ENCODE assay signal across 1 cellular context in the genomic region with DNA sequence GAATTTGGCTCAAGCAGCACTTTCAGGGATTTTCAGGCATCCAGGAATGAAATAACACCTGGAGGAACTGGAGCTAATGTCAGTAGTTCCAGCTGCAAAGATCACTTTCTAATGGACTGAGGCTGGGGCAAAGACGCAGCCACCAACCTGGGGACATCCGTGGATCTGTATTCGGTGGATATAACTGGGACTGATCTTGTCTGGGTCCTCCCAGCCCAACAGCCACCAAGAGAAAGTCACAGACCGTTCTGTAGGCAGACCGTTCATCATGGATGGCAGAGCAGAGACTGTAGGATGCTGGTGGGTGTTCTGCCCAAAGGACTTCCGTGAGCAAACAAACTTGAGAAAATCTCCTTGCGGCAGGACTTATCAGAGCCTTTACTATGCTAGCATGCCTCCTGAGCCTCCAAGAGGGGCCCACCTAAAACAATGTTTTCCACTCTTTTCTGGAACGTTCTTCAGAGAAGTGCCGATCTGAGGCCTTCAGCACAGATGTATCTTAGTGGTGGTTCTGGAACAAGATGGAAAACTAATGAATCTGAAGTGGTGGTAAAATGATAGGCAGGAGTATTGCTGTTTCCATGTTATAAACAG.
TF ChIP-seq lines count a peak whose summit lies in the region.

No MANE protein-coding gene starts in this region.

TF ChIP-seq in HEK293, 187 proteins besides CTCF, POLR2A, EP300 and RAD21 (continued from another document):
- TF ChIP-seq, protein P1, sequence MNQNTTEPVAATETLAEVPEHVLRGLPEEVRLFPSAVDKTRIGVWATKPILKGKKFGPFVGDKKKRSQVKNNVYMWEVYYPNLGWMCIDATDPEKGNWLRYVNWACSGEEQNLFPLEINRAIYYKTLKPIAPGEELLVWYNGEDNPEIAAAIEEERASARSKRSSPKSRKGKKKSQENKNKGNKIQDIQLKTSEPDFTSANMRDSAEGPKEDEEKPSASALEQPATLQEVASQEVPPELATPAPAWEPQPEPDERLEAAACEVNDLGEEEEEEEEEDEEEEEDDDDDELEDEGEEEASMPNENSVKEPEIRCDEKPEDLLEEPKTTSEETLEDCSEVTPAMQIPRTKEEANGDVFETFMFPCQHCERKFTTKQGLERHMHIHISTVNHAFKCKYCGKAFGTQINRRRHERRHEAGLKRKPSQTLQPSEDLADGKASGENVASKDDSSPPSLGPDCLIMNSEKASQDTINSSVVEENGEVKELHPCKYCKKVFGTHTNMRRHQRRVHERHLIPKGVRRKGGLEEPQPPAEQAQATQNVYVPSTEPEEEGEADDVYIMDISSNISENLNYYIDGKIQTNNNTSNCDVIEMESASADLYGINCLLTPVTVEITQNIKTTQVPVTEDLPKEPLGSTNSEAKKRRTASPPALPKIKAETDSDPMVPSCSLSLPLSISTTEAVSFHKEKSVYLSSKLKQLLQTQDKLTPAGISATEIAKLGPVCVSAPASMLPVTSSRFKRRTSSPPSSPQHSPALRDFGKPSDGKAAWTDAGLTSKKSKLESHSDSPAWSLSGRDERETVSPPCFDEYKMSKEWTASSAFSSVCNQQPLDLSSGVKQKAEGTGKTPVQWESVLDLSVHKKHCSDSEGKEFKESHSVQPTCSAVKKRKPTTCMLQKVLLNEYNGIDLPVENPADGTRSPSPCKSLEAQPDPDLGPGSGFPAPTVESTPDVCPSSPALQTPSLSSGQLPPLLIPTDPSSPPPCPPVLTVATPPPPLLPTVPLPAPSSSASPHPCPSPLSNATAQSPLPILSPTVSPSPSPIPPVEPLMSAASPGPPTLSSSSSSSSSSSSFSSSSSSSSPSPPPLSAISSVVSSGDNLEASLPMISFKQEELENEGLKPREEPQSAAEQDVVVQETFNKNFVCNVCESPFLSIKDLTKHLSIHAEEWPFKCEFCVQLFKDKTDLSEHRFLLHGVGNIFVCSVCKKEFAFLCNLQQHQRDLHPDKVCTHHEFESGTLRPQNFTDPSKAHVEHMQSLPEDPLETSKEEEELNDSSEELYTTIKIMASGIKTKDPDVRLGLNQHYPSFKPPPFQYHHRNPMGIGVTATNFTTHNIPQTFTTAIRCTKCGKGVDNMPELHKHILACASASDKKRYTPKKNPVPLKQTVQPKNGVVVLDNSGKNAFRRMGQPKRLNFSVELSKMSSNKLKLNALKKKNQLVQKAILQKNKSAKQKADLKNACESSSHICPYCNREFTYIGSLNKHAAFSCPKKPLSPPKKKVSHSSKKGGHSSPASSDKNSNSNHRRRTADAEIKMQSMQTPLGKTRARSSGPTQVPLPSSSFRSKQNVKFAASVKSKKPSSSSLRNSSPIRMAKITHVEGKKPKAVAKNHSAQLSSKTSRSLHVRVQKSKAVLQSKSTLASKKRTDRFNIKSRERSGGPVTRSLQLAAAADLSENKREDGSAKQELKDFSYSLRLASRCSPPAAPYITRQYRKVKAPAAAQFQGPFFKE (tag by site-specific recombination; IDR thresholded peaks at IDR 0.05; ENCODE audit: borderline replicate concordance): no peak
- peak; percentile 99 for TF ChIP-seq ZNF239 (tag by site-specific recombination; IDR thresholded peaks at IDR 0.05)
- no peak for TF ChIP-seq ZNF112 (tag by site-specific recombination; IDR thresholded peaks at IDR 0.05)
